Comparison of ENCODE assay signal across 10 cellular contexts in genomic region chr17:18318771-18319450, GRCh38. TPM values are rescaled to one million over a fixed set of nuclear protein-coding genes. Genes with fewer than 3 reads are reported as not detected.
DNase-seq lines count a peak whose midpoint lies in the region; ATAC-seq and TF ChIP-seq lines count a peak whose summit lies in the region.
"Had no signal": no experiment of that assay in that cellular context is flagged by ENCODE, and none has a peak within 500 bp of the region (broad histone marks: within the 10 kb centered on the region; RNA-seq: fewer than 3 reads in every experiment).

No MANE protein-coding gene starts in this region.

- intact Hi-C loops in left ventricle myocardium superior (cut with micrococcal nuclease), result no loop called here

- no peaks in the 10 kb centered on the region for H3K27me3 ChIP-seq in subcutaneous abdominal adipose tissue (ENCODE audit: control insufficient read depth in 5 of 5, insufficient read depth in 4 of 5, low read length in 5 of 5)
- H3K27me3 ChIP-seq: ascending aorta had no signal

- H3K27me3 Mint-ChIP-seq in activated naive CD4-positive, alpha-beta T cell treated with anti-CD3 and anti-CD28 coated beads, Interleukin-2, amount 50 U/mL, for 24 hours, result no peaks in the 10 kb centered on the region
- H3K27me3 Mint-ChIP-seq: naive B cell had no signal

- ATAC-seq in left ventricle myocardium superior, result no peak

- no peaks in the 10 kb centered on the region for H3K9me3 ChIP-seq in subcutaneous abdominal adipose tissue (ENCODE audit: control insufficient read depth in 5 of 5, low read length in 5 of 5)
- H3K9me3 ChIP-seq: ascending aorta had no signal

- peak overlapping the region; percentile 59 for H3K4me3 Mint-ChIP-seq in activated naive CD4-positive, alpha-beta T cell treated with anti-CD3 and anti-CD28 coated beads, Interleukin-2, amount 50 U/mL, for 24 hours

- H3K4me3 ChIP-seq in fibroblast of the aortic adventitia (ENCODE audit: low read depth, low read length), result peak overlapping the region; percentile 40
- peak overlapping the region in 1 of 5 donors; percentile 21 for H3K4me3 ChIP-seq in subcutaneous abdominal adipose tissue (ENCODE audit: low read depth in 1 of 5, low read length in 5 of 5)
- H3K4me3 ChIP-seq: ascending aorta had no signal

- H3K4me1 ChIP-seq in subcutaneous abdominal adipose tissue (ENCODE audit: control insufficient read depth in 5 of 5, insufficient read depth in 5 of 5, low read length in 5 of 5), result peaks cover 18 to 73% (median 63%) of the 10 kb centered on the region in 5 donors

- TF ChIP-seq CTCF in fibroblast of the aortic adventitia (IDR thresholded peaks at IDR 0.05; ENCODE audit: insufficient read depth, low read length), result no peak

- peak overlapping the region in 3 of 5 donors; percentile 30 to 45 (median 33) for H3K9ac ChIP-seq in subcutaneous abdominal adipose tissue (ENCODE audit: low read length in 5 of 5)

- DNase-seq in activated naive CD4-positive, alpha-beta T cell (lab: John Stamatoyannopoulos, UW), result no peak
- DNase-seq in fibroblast of the aortic adventitia (ENCODE audit: low read depth), result no peak
- DNase-seq in left ventricle myocardium superior, result no peak
- no peak for DNase-seq in stimulated activated CD4-positive, alpha-beta T cell treated with anti-CD3 and anti-CD28 coated beads, Interleukin-4, amount 100 ng/mL, for 4 hours
- DNase-seq: naive B cell had no signal

- no peak overlapping the region for H3K27ac Mint-ChIP-seq in activated naive CD4-positive, alpha-beta T cell treated with anti-CD3 and anti-CD28 coated beads, Interleukin-2, amount 50 U/mL, for 24 hours

- peaks cover 5% of the 10 kb centered on the region for H3K36me3 Mint-ChIP-seq in activated naive CD4-positive, alpha-beta T cell treated with anti-CD3 and anti-CD28 coated beads, Interleukin-2, amount 50 U/mL, for 24 hours
- H3K36me3 Mint-ChIP-seq: naive B cell had no signal

- peaks cover 64% of the 10 kb centered on the region for H3K4me1 Mint-ChIP-seq in activated naive CD4-positive, alpha-beta T cell treated with anti-CD3 and anti-CD28 coated beads, Interleukin-2, amount 50 U/mL, for 24 hours

- H3K27ac ChIP-seq in subcutaneous abdominal adipose tissue (ENCODE audit: low read depth, low read length), result no peak overlapping the region
- H3K27ac ChIP-seq: ascending aorta, WERI-Rb-1 had no signal

- no peaks in the 10 kb centered on the region for H3K9me3 Mint-ChIP-seq in activated naive CD4-positive, alpha-beta T cell treated with anti-CD3 and anti-CD28 coated beads, Interleukin-2, amount 50 U/mL, for 24 hours

- H3K36me3 ChIP-seq in subcutaneous abdominal adipose tissue (ENCODE audit: control insufficient read depth in 5 of 5, insufficient read depth in 5 of 5, low read length in 5 of 5), result peaks cover 0 to 70% (median 54%) of the 10 kb centered on the region in 5 donors

RNA-seq across cellular contexts. Expression of gene SMCR8, which starts 3.8 kb away (rescaled TPM):
- total RNA-seq in fibroblast of the aortic adventitia (ENCODE audit: low replicate concordance), result 9.2 and 17.3 TPM in 2 replicates
- 13.1 TPM for total RNA-seq in left ventricle myocardium superior

RNA-seq across cellular contexts. Expression of gene TOP3A, which starts 4.1 kb away (rescaled TPM):
- total RNA-seq in fibroblast of the aortic adventitia (ENCODE audit: low replicate concordance) (50.0 and 213 TPM in 2 replicates), left ventricle myocardium superior (10.3 TPM)

RNA-seq across cellular contexts. Expression of gene SHMT1, which starts 44.4 kb away (rescaled TPM):
- total RNA-seq in fibroblast of the aortic adventitia (ENCODE audit: low replicate concordance) (7.0 and 20.3 TPM in 2 replicates), left ventricle myocardium superior (8.4 TPM)

RNA-seq across cellular contexts. Expression of gene MIEF2, which starts 58.4 kb away (rescaled TPM):
- 13.2 and 27.6 TPM in 2 replicates for total RNA-seq in fibroblast of the aortic adventitia (ENCODE audit: low replicate concordance)
- total RNA-seq in left ventricle myocardium superior, result 32.2 TPM

RNA-seq across cellular contexts. Expression of gene EVPLL, which starts 58.7 kb away (rescaled TPM):
- total RNA-seq in fibroblast of the aortic adventitia (ENCODE audit: low replicate concordance), result not detected in 2 replicates
- not detected for total RNA-seq in left ventricle myocardium superior
- total RNA-seq: ascending aorta, frontal cortex had no signal
